Comparison of ENCODE assay signal across 23 cellular contexts in genomic region chr1:94705755-94706154, GRCh38.
DNase-seq lines count a peak whose midpoint lies in the region; ATAC-seq and TF ChIP-seq lines count a peak whose summit lies in the region.
"Had no signal": no experiment of that assay in that cellular context is flagged by ENCODE, and none has a peak within 500 bp of the region (broad histone marks: within the 10 kb centered on the region; RNA-seq: fewer than 3 reads in every experiment).

No MANE protein-coding gene starts in this region.

- H3K27me3 ChIP-seq in IMR-90 (ENCODE audit: control insufficient read depth, insufficient read depth, low read length) (no peaks in the 10 kb centered on the region), trophoblast cell (ENCODE audit: insufficient read depth, low read length) (no peaks in the 10 kb centered on the region)
- H3K27me3 ChIP-seq: BLaER1 treated with 17β-estradiol and CSF1 and Interleukin-3, amounts not matched to agents 10 nM and 100 nM had no signal

- TF ChIP-seq CTCF in AG10803 (conservative IDR thresholded peaks at IDR 0.05; ENCODE audit: low read length), result no peak
- TF ChIP-seq CTCF in IMR-90 (conservative IDR thresholded peaks at IDR 0.05; ENCODE audit: low read depth, low read length), result no peak
- no peak for TF ChIP-seq CTCF in mesothelial cell of epicardium (IDR thresholded peaks at IDR 0.05; ENCODE audit: unreplicated experiment)

- peak overlapping the region; percentile 84; the same call in 2 of the 3 replicates for H2BK15ac ChIP-seq in IMR-90 (ENCODE audit: low read depth, low read length)

- H2BK20ac ChIP-seq in IMR-90 (ENCODE audit: low read depth, low read length), result peak overlapping the region; percentile 90

- TF ChIP-seq POLR2A in IMR-90 (IDR thresholded peaks at IDR 0.05; ENCODE audit: low read depth, low read length), result no peak

- CTCF ChIA-PET in IMR-90 (lab: Yijun Ruan, JAX), result interaction anchor here (1.1 kb wide), 1 partner anchor 97 kb away, joined by 3 read pairs; no protein-coding TSS in a partner anchor

- WGBS in IMR-90 (ENCODE audit: extremely low coverage in 2 of 2, insufficient read length in 1 of 2), 2 experiments, result no CpG with 5 or more reads among the region's 3 CpGs
- WGBS in trophoblast cell (ENCODE audit: extremely low coverage, insufficient coverage, insufficient read length), result no CpG with 5 or more reads among the region's 3 CpGs

- peak overlapping the region; percentile 57 for H3K27ac Mint-ChIP-seq in mesothelial cell of epicardium
- H3K27ac Mint-ChIP-seq: dendritic cell treated with granulocyte-macrophage colony-stimulating factor and Interleukin-4, amounts not matched to agents 40 ng/mL and 50 ng/mL, for 4 days; stimulated activated memory B cell treated with anti-CD40 and anti-IgM and Interleukin-4, amounts not matched to agents 10 μg/mL and 1 μg/mL and 100 μg/mL, for 72 hours; WTC11 had no signal

- no peak overlapping the region for H3K4me3 Mint-ChIP-seq in mesothelial cell of epicardium
- H3K4me3 Mint-ChIP-seq: dendritic cell treated with granulocyte-macrophage colony-stimulating factor and Interleukin-4, amounts not matched to agents 40 ng/mL and 50 ng/mL, for 4 days; H9; stimulated activated memory B cell treated with anti-CD40 and anti-IgM and Interleukin-4, amounts not matched to agents 10 μg/mL and 1 μg/mL and 100 μg/mL, for 72 hours; WTC11 had no signal

- no peak overlapping the region for H2BK5ac ChIP-seq in IMR-90 (ENCODE audit: low read depth, low read length, poor library complexity, severe bottlenecking)
- H2BK5ac ChIP-seq in trophoblast cell (ENCODE audit: low read depth, low read length, poor library complexity), result no peak overlapping the region

- H2AK5ac ChIP-seq in IMR-90 (ENCODE audit: low read depth, low read length) (peak overlapping the region; percentile 76), trophoblast cell (ENCODE audit: low read length) (no peak overlapping the region)

- H4K91ac ChIP-seq in IMR-90 (ENCODE audit: insufficient read depth, low read depth, low read length) (peak overlapping the region; percentile 84), trophoblast cell (ENCODE audit: low read depth, low read length) (no peak overlapping the region)

- H3K9me3 ChIP-seq in IMR-90 (ENCODE audit: control insufficient read depth, insufficient read depth, low read length) (no peaks in the 10 kb centered on the region), trophoblast cell (ENCODE audit: insufficient read depth, low read depth, low read length) (no peaks in the 10 kb centered on the region)
- H3K9me3 ChIP-seq: BLaER1 treated with 17β-estradiol and CSF1 and Interleukin-3, amounts not matched to agents 10 nM and 100 nM; Caco-2 had no signal

- peaks cover 32% of the 10 kb centered on the region for H3K9me1 ChIP-seq in IMR-90 (ENCODE audit: insufficient read depth, low read length)

- no peak for ATAC-seq in IMR-90 (ENCODE audit: low read depth)
- ATAC-seq in GM18520 (IDR thresholded peaks at IDR 0.05; ENCODE audit: unreplicated experiment), result no peak
- ATAC-seq: stimulated activated memory B cell treated with anti-CD40 and anti-IgM and Interleukin-4, amounts not matched to agents 10 μg/mL and 1 μg/mL and 100 μg/mL, for 72 hours; WTC11 had no signal

- no peak overlapping the region for H3K9ac ChIP-seq in IMR-90 (ENCODE audit: low read depth, low read length)
- no peak overlapping the region for H3K9ac ChIP-seq in trophoblast cell (ENCODE audit: low read length)
- H3K9ac ChIP-seq: BLaER1 treated with 17β-estradiol and CSF1 and Interleukin-3, amounts not matched to agents 10 nM and 100 nM had no signal

- in situ Hi-C loops in IMR-90 (cut with MboI; ENCODE audit: low sequenced_read_pairs), result no loop called here

- H4K12ac ChIP-seq in trophoblast cell (ENCODE audit: low read depth, low read length), result no peak overlapping the region

- TF ChIP-seq RAD21 in IMR-90 (IDR thresholded peaks at IDR 0.05; ENCODE audit: low read length), result no peak

- H3K4me3 ChIP-seq in AG10803 (ENCODE audit: low read length) (no peak overlapping the region), IMR-90 (ENCODE audit: insufficient read depth, low read depth, low read length) (no peak overlapping the region), trophoblast cell (ENCODE audit: low read depth, low read length) (no peak overlapping the region)
- H3K4me3 ChIP-seq: BLaER1 treated with 17β-estradiol and CSF1 and Interleukin-3, amounts not matched to agents 10 nM and 100 nM had no signal

- H2AFZ ChIP-seq in IMR-90 (replicated peaks; ENCODE audit: low read length, poor library complexity) (peak overlapping the region; percentile 28), trophoblast cell (ENCODE audit: insufficient read depth, low read length, poor library complexity) (no peak overlapping the region)

- H3K4me1 ChIP-seq in IMR-90 (ENCODE audit: control insufficient read depth, insufficient read depth, low read length), result peaks cover 27% of the 10 kb centered on the region
- peaks cover 0 to 14% of the 10 kb centered on the region in 2 experiments for H3K4me1 ChIP-seq in trophoblast cell (ENCODE audit: control insufficient read depth in 1 of 2, insufficient read depth in 2 of 2, low read length in 2 of 2)
- H3K4me1 ChIP-seq: Caco-2 had no signal

- no peak overlapping the region for H3K4me2 ChIP-seq in IMR-90 (ENCODE audit: low read depth, low read length)
- no peak overlapping the region for H3K4me2 ChIP-seq in trophoblast cell (ENCODE audit: low read length)
- H3K4me2 ChIP-seq: BLaER1 treated with 17β-estradiol and CSF1 and Interleukin-3, amounts not matched to agents 10 nM and 100 nM had no signal

- peaks cover 45% of the 10 kb centered on the region for H3K4me1 Mint-ChIP-seq in mesothelial cell of epicardium
- H3K4me1 Mint-ChIP-seq: stimulated activated memory B cell treated with anti-CD40 and anti-IgM and Interleukin-4, amounts not matched to agents 10 μg/mL and 1 μg/mL and 100 μg/mL, for 72 hours had no signal

- DNase-seq in AG10803 (ENCODE audit: low read depth) (peak; percentile 68), IMR-90 (no peak), astrocyte of the hippocampus (ENCODE audit: low read depth, low spot score) (peak; percentile 83), mesothelial cell of epicardium (ENCODE audit: low spot score in 2 of 2, unreplicated experiment in 2 of 2) (no peak), trophoblast cell (no peak)
- no peak for DNase-seq in stimulated activated CD4-positive, alpha-beta T cell treated with anti-CD3 and anti-CD28 coated beads, Interleukin-12 subunit alpha, Interleukin-12 subunit beta, amount 100 ng/mL, for 4 hours
- DNase-seq: ACHN; activated naive CD4-positive, alpha-beta T cell treated with anti-CD3 and anti-CD28 coated beads, Interleukin-2, amount 50 U/mL, for 16 hours; Caco-2; caudate nucleus; glutamatergic neuron; H9; NCI-H1417; NCI-H2171 treated with DMSO at 0.1 percent for 48 hours; NCI-H748 treated with DMSO at 0.1 percent for 48 hours; nucleus accumbens; stimulated activated CD4-positive, alpha-beta T cell treated with anti-CD3 and anti-CD28 coated beads, Interleukin-4, amount 100 ng/mL, for 1 hour; T1000 had no signal

- dilution Hi-C loops in IMR-90 (cut with HindIII; ENCODE audit: low sequenced_read_pairs, unreplicated experiment), result no loop called here

- H3K79me2 ChIP-seq in trophoblast cell (ENCODE audit: control insufficient read depth, insufficient read depth, low read length, poor library complexity), result no peaks in the 10 kb centered on the region

- H3K79me1 ChIP-seq in IMR-90 (ENCODE audit: low read depth in 1 of 2, low read length in 2 of 2) (peaks cover 0 to 9% of the 10 kb centered on the region in 2 experiments; a peak in 1 of 4 replicates), trophoblast cell (ENCODE audit: low read length) (peaks cover 8% of the 10 kb centered on the region)

- no peak overlapping the region for H2BK12ac ChIP-seq in trophoblast cell (ENCODE audit: low read length)

- peak overlapping the region; percentile 62 to 72 for H4K8ac ChIP-seq in IMR-90 (ENCODE audit: low read depth in 2 of 2, low read length in 2 of 2)
- H4K8ac ChIP-seq in trophoblast cell (ENCODE audit: low read depth, low read length), result no peak overlapping the region

- H3K27me3 Mint-ChIP-seq in mesothelial cell of epicardium (ENCODE audit: low read depth), result no peaks in the 10 kb centered on the region
- H3K27me3 Mint-ChIP-seq: stimulated activated memory B cell treated with anti-CD40 and anti-IgM and Interleukin-4, amounts not matched to agents 10 μg/mL and 1 μg/mL and 100 μg/mL, for 72 hours had no signal

- no peaks in the 10 kb centered on the region for H3K9me3 Mint-ChIP-seq in mesothelial cell of epicardium
- H3K9me3 Mint-ChIP-seq: dendritic cell treated with granulocyte-macrophage colony-stimulating factor and Interleukin-4, amounts not matched to agents 40 ng/mL and 50 ng/mL, for 4 days; H9; stimulated activated memory B cell treated with anti-CD40 and anti-IgM and Interleukin-4, amounts not matched to agents 10 μg/mL and 1 μg/mL and 100 μg/mL, for 72 hours; WTC11 had no signal

- POLR2A ChIA-PET in IMR-90 (lab: Charles Lee; ENCODE audit: unreplicated experiment), result no interaction called here

- H3K4ac ChIP-seq in IMR-90 (ENCODE audit: low read depth, low read length), result peak overlapping the region; percentile 70
- no peak overlapping the region for H3K4ac ChIP-seq in trophoblast cell (ENCODE audit: low read depth, low read length)

- no peak overlapping the region for H2AK9ac ChIP-seq in IMR-90 (replicated peaks; ENCODE audit: low read depth, low read length, poor library complexity)

- H3K36me3 Mint-ChIP-seq in mesothelial cell of epicardium, result no peaks in the 10 kb centered on the region
- H3K36me3 Mint-ChIP-seq: stimulated activated memory B cell treated with anti-CD40 and anti-IgM and Interleukin-4, amounts not matched to agents 10 μg/mL and 1 μg/mL and 100 μg/mL, for 72 hours; WTC11 had no signal

- no peak overlapping the region for H3K56ac ChIP-seq in IMR-90 (ENCODE audit: extremely low read depth, insufficient read depth, low read length)

- H4K5ac ChIP-seq in IMR-90 (ENCODE audit: low read depth, low read length), result peak overlapping the region; percentile 43

- BruUV-seq in IMR-90 (replicated peaks; lab: Mats Ljungman, UMichigan), result no TSS peak

- no peaks in the 10 kb centered on the region for H3K36me3 ChIP-seq in IMR-90 (ENCODE audit: control insufficient read depth, insufficient read depth, low read length)
- H3K36me3 ChIP-seq in trophoblast cell (ENCODE audit: control insufficient read depth in 1 of 2, insufficient read depth in 2 of 2, low read length in 2 of 2), result no peaks in the 10 kb centered on the region
- H3K36me3 ChIP-seq: BLaER1 treated with 17β-estradiol and CSF1 and Interleukin-3, amounts not matched to agents 10 nM and 100 nM had no signal

- H3K27ac ChIP-seq in IMR-90 (ENCODE audit: insufficient read depth, low read length) (no peak overlapping the region), trophoblast cell (ENCODE audit: low read depth, low read length) (no peak overlapping the region)
- H3K27ac ChIP-seq: BLaER1 treated with 17β-estradiol and CSF1 and Interleukin-3, amounts not matched to agents 10 nM and 100 nM had no signal

- H3K23ac ChIP-seq in IMR-90 (ENCODE audit: low read depth, low read length) (peak overlapping the region; percentile 29; the same call in 1 of the 2 replicates), trophoblast cell (ENCODE audit: low read length) (no peak overlapping the region)

- intact Hi-C loops in IMR-90 (cut with micrococcal nuclease), result no loop called here

- no peaks in the 10 kb centered on the region for H4K20me1 ChIP-seq in IMR-90 (ENCODE audit: insufficient read depth, low read length)
- H4K20me1 ChIP-seq: BLaER1 treated with 17β-estradiol and CSF1 and Interleukin-3, amounts not matched to agents 10 nM and 100 nM had no signal

- H2BK120ac ChIP-seq in IMR-90 (ENCODE audit: low read depth, low read length) (peak overlapping the region; percentile 90), trophoblast cell (ENCODE audit: insufficient read depth, low read length, poor library complexity) (no peak overlapping the region)

- H3K18ac ChIP-seq in IMR-90 (ENCODE audit: low read depth, low read length), result peak overlapping the region; percentile 3; the same call in 1 of the 2 replicates
- no peak overlapping the region for H3K18ac ChIP-seq in trophoblast cell (ENCODE audit: low read length)

- peak overlapping the region; percentile 32 for H3K14ac ChIP-seq in IMR-90 (replicated peaks; ENCODE audit: low read depth, low read length)
- no peak overlapping the region for H3K14ac ChIP-seq in trophoblast cell (ENCODE audit: low read length)

Comparison
In these comparisons a context has a peak if more than half of its experiments do, and no peak if none do; other contexts are left out.
1. DNase-seq: peak in AG10803 (single experiment) and astrocyte of the hippocampus (single experiment); none in IMR-90 (single experiment), mesothelial cell of epicardium (0 of 2), trophoblast cell (0 of 2) and stimulated activated CD4-positive, alpha-beta T cell treated with anti-CD3 and anti-CD28 coated beads, Interleukin-12 subunit alpha, Interleukin-12 subunit beta, amount 100 ng/mL, for 4 hours (single experiment).